Comparison of ENCODE assay signal across 9 cellular contexts in the genomic region with DNA sequence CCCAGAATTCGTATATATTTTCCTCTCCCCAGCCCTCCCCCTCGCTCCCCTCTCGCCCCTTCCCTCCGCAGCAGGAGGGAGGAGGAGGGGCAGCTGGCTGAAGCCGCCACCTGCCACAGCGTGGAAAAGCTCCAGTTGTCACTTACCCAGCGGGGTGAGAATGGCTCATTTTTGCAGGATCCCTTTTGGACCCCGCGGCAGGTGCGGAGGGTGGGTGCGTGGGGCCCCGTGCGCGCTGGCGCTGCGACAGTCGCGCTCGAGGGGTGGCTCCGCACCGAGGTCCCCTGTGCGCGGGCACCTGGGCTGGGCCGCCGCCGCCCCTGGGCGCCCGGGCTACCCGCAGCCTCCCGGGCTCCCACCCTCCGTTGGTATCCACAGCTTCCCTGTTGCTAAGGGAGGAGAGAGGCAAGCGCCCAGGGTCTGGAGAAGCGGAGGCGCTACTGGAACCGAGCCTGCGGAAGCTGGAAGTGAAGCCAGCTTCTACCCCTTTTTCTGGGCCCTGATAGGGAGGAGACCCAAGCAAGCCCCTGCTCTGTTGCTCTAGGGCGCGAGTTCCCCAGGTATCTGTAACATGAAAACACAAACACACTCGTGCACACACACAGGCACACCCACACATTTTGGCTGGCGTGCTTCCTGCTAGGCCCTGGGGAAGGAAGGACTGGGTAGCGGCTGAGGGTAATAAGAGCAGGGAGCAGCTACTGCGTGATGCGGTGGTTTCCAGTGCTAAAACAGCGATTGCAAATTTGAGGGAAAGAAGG. TPM values are rescaled to one million over a fixed set of nuclear protein-coding genes. Genes with fewer than 3 reads are reported as not detected.
DNase-seq lines count a peak whose midpoint lies in the region; TF ChIP-seq lines count a peak whose summit lies in the region.
"Had no signal": no experiment of that assay in that cellular context is flagged by ENCODE, and none has a peak within 500 bp of the region (broad histone marks: within the 10 kb centered on the region; RNA-seq: fewer than 3 reads in every experiment).

A gene with protein sequence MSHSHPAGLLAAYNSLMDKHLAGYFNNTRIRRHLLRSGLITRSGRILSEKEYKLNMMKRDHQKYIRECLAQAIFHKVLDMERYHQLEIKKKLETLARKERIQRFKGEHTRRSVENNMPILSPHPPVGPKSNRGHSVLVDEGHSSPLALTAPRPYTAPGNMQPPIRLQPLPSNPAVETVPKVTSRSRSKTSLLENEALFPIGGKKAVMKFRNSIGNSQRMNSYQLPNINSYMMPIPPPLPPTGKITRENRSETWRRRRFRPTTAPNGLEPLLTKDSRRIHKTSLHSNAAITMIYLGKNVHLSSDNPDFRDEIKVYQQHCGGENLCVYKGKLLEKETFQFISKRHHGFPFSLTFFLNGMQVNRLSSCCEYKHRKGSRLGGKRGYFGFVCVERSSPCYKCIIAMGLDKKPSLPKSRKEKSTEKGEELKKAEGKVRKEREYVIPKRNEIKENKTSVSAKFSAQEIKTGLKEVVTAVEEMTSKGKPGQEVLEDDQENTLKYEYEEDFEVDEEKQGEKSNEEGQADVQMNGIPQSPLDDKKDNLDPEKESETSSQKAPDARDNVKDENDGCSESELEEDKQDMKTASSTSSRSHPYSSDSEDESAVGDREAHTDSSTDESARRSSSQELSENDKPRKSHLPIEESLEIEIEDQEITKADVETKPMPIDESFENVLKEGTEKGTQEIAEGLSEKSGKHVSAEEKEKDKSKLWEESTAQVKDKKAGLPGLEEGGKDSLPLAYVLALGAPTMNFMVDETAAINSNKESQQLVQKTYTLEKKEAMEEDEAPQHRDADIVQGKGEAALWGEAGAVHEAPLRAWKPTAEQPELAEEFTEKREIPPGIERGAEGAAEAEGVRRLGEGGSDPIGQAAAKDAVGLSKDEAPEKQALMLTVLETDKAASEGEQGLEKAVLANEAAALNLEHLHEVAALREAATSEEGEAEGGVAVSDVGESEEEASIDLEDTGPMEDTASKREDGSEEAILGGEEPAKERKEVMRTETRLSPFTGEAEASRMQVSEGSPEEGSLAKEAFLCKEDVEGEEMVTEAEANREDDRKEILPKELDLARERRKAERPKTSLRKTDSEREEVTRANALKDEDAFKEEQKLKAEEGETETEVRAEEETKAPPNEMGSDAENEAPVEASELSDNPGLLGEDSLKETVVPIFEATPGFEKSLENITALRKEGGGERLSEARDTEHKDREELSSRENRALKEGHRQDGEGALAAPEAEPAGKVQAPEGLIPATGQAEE (N-terminal part only) (minus strand): TSS at position 442 of the 761 bp plus-strand sequence. CDS start 273 bp downstream, at position 169.

- H3K9ac ChIP-seq in HUES48 (ENCODE audit: low read depth, low read length): no peak within 1 kb of the TSS
- H3K9ac ChIP-seq in neural cell (ENCODE audit: low read length): no peak within 1 kb of the TSS

- TF ChIP-seq EP300 in neural cell (conservative IDR thresholded peaks at IDR 0.05; ENCODE audit: poor library complexity, severe bottlenecking): no peak

- H3K4me3 ChIP-seq in breast epithelium (peak within 1 kb of the TSS; percentile 36 to 62 (median 51)), HUES48 (ENCODE audit: low read depth, low read length) (peak within 1 kb of the TSS; percentile 47), neural cell (ENCODE audit: low read length) (peak within 1 kb of the TSS; percentile 27)

- no peak for TF ChIP-seq POLR2A in breast epithelium (IDR thresholded peaks at IDR 0.05)

- H3K36me3 ChIP-seq in breast epithelium (no peaks in the 10 kb centered on the region), HUES48 (ENCODE audit: control insufficient read depth, insufficient read depth, low read length) (no peaks in the 10 kb centered on the region), neural cell (ENCODE audit: insufficient read depth, low read length) (no peaks in the 10 kb centered on the region)

- H3K4me1 ChIP-seq in breast epithelium (no peaks in the 10 kb centered on the region), HUES48 (ENCODE audit: control insufficient read depth, insufficient read depth, low read length) (peaks cover 13% of the 10 kb centered on the region)

- no peak within 1 kb of the TSS for H3K4me2 ChIP-seq in neural cell (ENCODE audit: low read length)

- BruUV-seq in MCF 10A (replicated peaks; lab: Mats Ljungman, UMichigan): no TSS peak

- no peaks in the 10 kb centered on the region for H3F3A ChIP-seq in neural cell (ENCODE audit: insufficient read depth, low read length, poor library complexity, severe bottlenecking)

- H3K27me3 ChIP-seq in breast epithelium (peaks cover 0 to 6% of the 10 kb centered on the region in 2 donors), HUES48 (ENCODE audit: control insufficient read depth, insufficient read depth, low read length) (peaks cover 36% of the 10 kb centered on the region), neural cell (ENCODE audit: insufficient read depth, low read depth, low read length) (no peaks in the 10 kb centered on the region)

- H3K4me1 Mint-ChIP-seq in MCF 10A (ENCODE audit: insufficient read depth, unreplicated experiment): no peaks in the 10 kb centered on the region
- peaks cover 19% of the 10 kb centered on the region for H3K4me1 Mint-ChIP-seq in dendritic cell treated with granulocyte-macrophage colony-stimulating factor and Interleukin-4, amounts not matched to agents 40 ng/mL and 50 ng/mL, for 4 days (ENCODE audit: low read depth)

- H3K27ac ChIP-seq in breast epithelium: peak within 1 kb of the TSS in 1 of 2 donors; percentile 44
- no peak within 1 kb of the TSS for H3K27ac ChIP-seq in HUES48 (ENCODE audit: low read depth, low read length)
- H3K27ac ChIP-seq in neural cell (ENCODE audit: low read length): no peak within 1 kb of the TSS

- H3K4me3 Mint-ChIP-seq in MCF 10A (ENCODE audit: unreplicated experiment): no peak within 1 kb of the TSS
- H3K4me3 Mint-ChIP-seq in dendritic cell treated with granulocyte-macrophage colony-stimulating factor and Interleukin-4, amounts not matched to agents 40 ng/mL and 50 ng/mL, for 4 days: peak within 1 kb of the TSS; percentile 74

- CTCF ChIA-PET in MCF 10A (lab: Yijun Ruan, JAX): interaction anchor here (0.8 to 1.0 kb wide), 3 partner anchors 16 to 60 kb away, joined by 3 to 6 read pairs (median 3); no protein-coding TSS in a partner anchor

- POLR2A ChIA-PET in MCF 10A (lab: Yijun Ruan, JAX): no interaction called here

- intact Hi-C loops in breast epithelium (cut with DNase I; ENCODE audit: low total_unique reads): no loop called here
- intact Hi-C loops in MCF 10A (cut with micrococcal nuclease): no loop called here
- intact Hi-C loops in dendritic cell treated with granulocyte-macrophage colony-stimulating factor and Interleukin-4, amounts not matched to agents 40 ng/mL and 50 ng/mL, for 4 days (cut with micrococcal nuclease): no loop called here

- no peak for DNase-seq in breast epithelium (ENCODE audit: low spot score in 2 of 2)
- DNase-seq in MCF 10A (ENCODE audit: unreplicated experiment): no peak
- DNase-seq in DMS114 treated with DMSO at 0.1 percent for 48 hours (lab: John Stamatoyannopoulos, UW; ENCODE audit: unreplicated experiment): no peak
- no peak for DNase-seq in NCI-H82 (lab: John Stamatoyannopoulos, UW)
- no peak for DNase-seq in HT-29 (ENCODE audit: low spot score)
- DNase-seq: DND-41 had no signal

- H2AFZ ChIP-seq in neural cell (ENCODE audit: low read depth, low read length): no peak within 1 kb of the TSS

- H3K9me2 ChIP-seq in neural cell (ENCODE audit: insufficient read depth, low read length): no peaks in the 10 kb centered on the region

- H3K9me3 Mint-ChIP-seq in MCF 10A (ENCODE audit: unreplicated experiment): peaks cover 9% of the 10 kb centered on the region
- H3K9me3 Mint-ChIP-seq in dendritic cell treated with granulocyte-macrophage colony-stimulating factor and Interleukin-4, amounts not matched to agents 40 ng/mL and 50 ng/mL, for 4 days: peaks cover 14% of the 10 kb centered on the region

- peaks cover 0 to 10% of the 10 kb centered on the region in 2 donors for H3K9me3 ChIP-seq in breast epithelium
- no peaks in the 10 kb centered on the region for H3K9me3 ChIP-seq in HUES48 (ENCODE audit: control insufficient read depth, insufficient read depth, low read length)
- no peaks in the 10 kb centered on the region for H3K9me3 ChIP-seq in neural cell (ENCODE audit: low read length)

- no peaks in the 10 kb centered on the region for H3K27me3 Mint-ChIP-seq in MCF 10A (ENCODE audit: insufficient read depth, unreplicated experiment)
- peaks cover 21% of the 10 kb centered on the region for H3K27me3 Mint-ChIP-seq in dendritic cell treated with granulocyte-macrophage colony-stimulating factor and Interleukin-4, amounts not matched to agents 40 ng/mL and 50 ng/mL, for 4 days

- no peaks in the 10 kb centered on the region for H3K79me2 ChIP-seq in neural cell (replicated peaks; ENCODE audit: insufficient read depth, low read length)

- no peak for TF ChIP-seq RAD21 in neural cell (conservative IDR thresholded peaks at IDR 0.05)

- no peak for TF ChIP-seq CTCF in breast epithelium (IDR thresholded peaks at IDR 0.05)
- no peak for TF ChIP-seq CTCF in MCF 10A (IDR thresholded peaks at IDR 0.05; ENCODE audit: unreplicated experiment)
- no peak for TF ChIP-seq CTCF in neural cell (IDR thresholded peaks at IDR 0.05; ENCODE audit: poor library complexity, severe bottlenecking)

- H3K27ac Mint-ChIP-seq in MCF 10A (ENCODE audit: low read depth, unreplicated experiment): no peak within 1 kb of the TSS
- H3K27ac Mint-ChIP-seq in dendritic cell treated with granulocyte-macrophage colony-stimulating factor and Interleukin-4, amounts not matched to agents 40 ng/mL and 50 ng/mL, for 4 days: peak within 1 kb of the TSS; percentile 12

- H3K36me3 Mint-ChIP-seq in MCF 10A (ENCODE audit: insufficient read depth, unreplicated experiment): no peaks in the 10 kb centered on the region
- H3K36me3 Mint-ChIP-seq in dendritic cell treated with granulocyte-macrophage colony-stimulating factor and Interleukin-4, amounts not matched to agents 40 ng/mL and 50 ng/mL, for 4 days (ENCODE audit: low read depth): no peaks in the 10 kb centered on the region

- H4K20me1 ChIP-seq in neural cell (ENCODE audit: insufficient read depth): no peaks in the 10 kb centered on the region

TF ChIP-seq in neural cell, 6 proteins besides CTCF, POLR2A, EP300 and RAD21 (continues in another document):
- TF ChIP-seq TAF1 (IDR thresholded peaks at IDR 0.05; ENCODE audit: low read depth) (no peak), MXI1 (conservative IDR thresholded peaks at IDR 0.05; ENCODE audit: poor library complexity, severe bottlenecking) (no peak), EZH2 (IDR thresholded peaks at IDR 0.05; ENCODE audit: borderline replicate concordance, insufficient read depth, low read length, poor library complexity, severe bottlenecking) (no peak), SMC3 (conservative IDR thresholded peaks at IDR 0.05; ENCODE audit: poor library complexity) (no peak), POLR2AphosphoS5 (IDR thresholded peaks at IDR 0.05) (no peak)

RNA-seq across cellular contexts. Expression of the gene that starts here (rescaled TPM):
- 1 to 10 TPM in 1 of 3 donors, under 1 TPM in 2; under 0.01 to 2.0 (median 0.29) TPM for total RNA-seq in breast epithelium
- total RNA-seq in MCF 10A (2022): not detected in 2 replicates
- 0.27 TPM in 1 of 2 replicates, not detected in the other for polyA plus RNA-seq in neural cell
- polyA minus RNA-seq in neural cell: 0.24 TPM in 1 of 2 replicates, not detected in the other
- not detected in 2 replicates for total RNA-seq in HT-29 (2014; rRNA removed; shearing (Covaris generic))
